In genomic region chr13:79571147-79571546, GRCh38 we compare ENCODE assay signal across 18 cellular contexts.
A peak's percentile ranks its signal among the peaks of the same experiment; 100 is the strongest.
DNase-seq lines count a peak whose midpoint lies in the region; ATAC-seq and TF ChIP-seq lines count a peak whose summit lies in the region.
"Had no signal": no experiment of that assay in that cellular context is flagged by ENCODE, and none has a peak within 500 bp of the region (broad histone marks: within the 10 kb centered on the region; RNA-seq: fewer than 3 reads in every experiment).

No MANE protein-coding gene starts in this region.

- no peaks in the 10 kb centered on the region for H3K9me2 ChIP-seq in PC-3 (replicated peaks; ENCODE audit: low read length)

- no peaks in the 10 kb centered on the region for H4K20me1 ChIP-seq in PC-3 (ENCODE audit: low read length)

- POLR2A ChIA-PET in PC-3 (lab: Charles Lee; ENCODE audit: unreplicated experiment) (no interaction called here), A673 (lab: Charles Lee; ENCODE audit: low non-redundant PET) (no interaction called here)

- no peaks in the 10 kb centered on the region for H3K36me3 ChIP-seq in PC-3 (ENCODE audit: low read depth, low read length)
- H3K36me3 ChIP-seq in A673 (ENCODE audit: insufficient read depth, low read length, poor library complexity, severe bottlenecking): no peaks in the 10 kb centered on the region
- H3K36me3 ChIP-seq: BE2C had no signal

- CTCF ChIA-PET in PC-3 (lab: Charles Lee) (no interaction called here), A673 (lab: Charles Lee) (no interaction called here)

- no peaks in the 10 kb centered on the region for H3K27me3 ChIP-seq in PC-3 (ENCODE audit: low read length)
- H3K27me3 ChIP-seq in A673 (replicated peaks; ENCODE audit: insufficient read depth, low read depth, low read length, poor library complexity): no peaks in the 10 kb centered on the region
- H3K27me3 ChIP-seq: BE2C had no signal

- peaks cover 10% of the 10 kb centered on the region for H3K4me1 Mint-ChIP-seq in neural crest cell
- H3K4me1 Mint-ChIP-seq: CD4-positive, CD25-positive, alpha-beta regulatory T cell; CD8-positive, alpha-beta memory T cell; GM23338 had no signal

- no peak overlapping the region for H3K4me3 Mint-ChIP-seq in neural crest cell
- H3K4me3 Mint-ChIP-seq: CD4-positive, CD25-positive, alpha-beta regulatory T cell; CD8-positive, alpha-beta memory T cell; GM23338; HFFc6 had no signal

- H3K4me3 ChIP-seq in PC-3 (ENCODE audit: low read length) (no peak overlapping the region), fibroblast of villous mesenchyme (ENCODE audit: low read depth, low read length) (no peak overlapping the region), A673 (ENCODE audit: low read depth, low read length, poor library complexity, severe bottlenecking) (no peak overlapping the region)
- H3K4me3 ChIP-seq: GM23338 had no signal

- BruUV-seq in PC-3 (replicated peaks; lab: Mats Ljungman, UMichigan): no TSS peak
- BruUV-seq in A673 (replicated peaks; lab: Mats Ljungman, UMichigan): no TSS peak

- peak overlapping the region; percentile 88 for H3K27ac Mint-ChIP-seq in neural crest cell (ENCODE audit: unreplicated experiment)
- H3K27ac Mint-ChIP-seq: CD8-positive, alpha-beta memory T cell; GM23338; HFFc6 had no signal

- peaks cover 13% of the 10 kb centered on the region for H3K36me3 Mint-ChIP-seq in neural crest cell (ENCODE audit: low read depth)
- H3K36me3 Mint-ChIP-seq: CD4-positive, CD25-positive, alpha-beta regulatory T cell; CD8-positive, alpha-beta memory T cell had no signal

- H3K79me2 ChIP-seq in PC-3 (ENCODE audit: low read length): no peaks in the 10 kb centered on the region

- no peaks in the 10 kb centered on the region for H3F3A ChIP-seq in PC-3 (ENCODE audit: low read length, unreplicated experiment)

- H3K9me3 ChIP-seq in PC-3 (ENCODE audit: low read length) (no peaks in the 10 kb centered on the region), A673 (ENCODE audit: low read depth, low read length, poor library complexity, severe bottlenecking) (no peaks in the 10 kb centered on the region)
- H3K9me3 ChIP-seq: Caco-2 had no signal

- intact Hi-C loops in PC-3 (cut with micrococcal nuclease): no loop called here
- intact Hi-C loops in left colon (cut with DNase I, micrococcal nuclease): no loop called here
- intact Hi-C loops in A673 (cut with micrococcal nuclease; ENCODE audit: unreplicated experiment): no loop called here

- H3K27ac ChIP-seq in PC-3 (ENCODE audit: low read length) (no peak overlapping the region), A673 (ENCODE audit: low read depth, low read length, poor library complexity, severe bottlenecking) (no peak overlapping the region)

- H3K4me1 ChIP-seq in PC-3 (ENCODE audit: insufficient read depth, low read length) (no peaks in the 10 kb centered on the region), A673 (ENCODE audit: insufficient read depth, low read length, poor library complexity, severe bottlenecking) (no peaks in the 10 kb centered on the region)
- H3K4me1 ChIP-seq: BE2C, Caco-2 had no signal

- no peak overlapping the region for H3K4me2 ChIP-seq in PC-3 (ENCODE audit: low read length)
- H3K4me2 ChIP-seq: GM23338 had no signal

- no peak overlapping the region for H2AFZ ChIP-seq in PC-3 (ENCODE audit: low read length)
- H2AFZ ChIP-seq: GM23338 had no signal

- H3K9me3 Mint-ChIP-seq in neural crest cell: peaks cover 17% of the 10 kb centered on the region

- H3K9ac ChIP-seq in PC-3 (ENCODE audit: low read length): no peak overlapping the region

- peak; percentile 33; the same call in 1 of the 2 replicates for ATAC-seq in PC-3
- ATAC-seq in HG02973 (IDR thresholded peaks at IDR 0.05; ENCODE audit: unreplicated experiment): no peak
- no peak for ATAC-seq in GM18873 (IDR thresholded peaks at IDR 0.05; ENCODE audit: low FRiP score, unreplicated experiment)
- no peak for ATAC-seq in left colon
- ATAC-seq: GM23338, HCT116, HepG2 had no signal

- no peak for TF ChIP-seq CTCF in PC-3 (conservative IDR thresholded peaks at IDR 0.05; ENCODE audit: low read depth, low read length)
- no peak for TF ChIP-seq CTCF in fibroblast of villous mesenchyme (IDR thresholded peaks at IDR 0.05; ENCODE audit: insufficient read depth, low read depth, low read length)
- TF ChIP-seq CTCF in neural crest cell (conservative IDR thresholded peaks at IDR 0.05): no peak
- TF ChIP-seq CTCF in A673 (conservative IDR thresholded peaks at IDR 0.05; ENCODE audit: low read depth, low read length): no peak

- no peaks in the 10 kb centered on the region for H3K27me3 Mint-ChIP-seq in neural crest cell (ENCODE audit: low read depth)
- H3K27me3 Mint-ChIP-seq: CD4-positive, CD25-positive, alpha-beta regulatory T cell had no signal

- DNase-seq in PC-3: no peak
- DNase-seq in fibroblast of villous mesenchyme (ENCODE audit: low read depth): peak; percentile 3
- DNase-seq in neural crest cell (ENCODE audit: low read depth, low spot score): no peak
- DNase-seq in left colon: no peak
- no peak for DNase-seq in A673 (ENCODE audit: low spot score)
- DNase-seq: ACHN; BE2C; C1 segment of cervical spinal cord; Caco-2; CD4-positive, CD25-positive, alpha-beta regulatory T cell; CD8-positive, alpha-beta memory T cell; H7; HFFc6 had no signal
